In genomic region chr11:70405679-70406395, GRCh38 we compare ENCODE assay signal across 24 cellular contexts. TPM values are rescaled to one million over a fixed set of nuclear protein-coding genes. Genes with fewer than 3 reads are reported as not detected.
DNase-seq lines count a peak whose midpoint lies in the region; ATAC-seq, FAIRE-seq and TF ChIP-seq lines count a peak whose summit lies in the region.
"Had no signal": no experiment of that assay in that cellular context is flagged by ENCODE, and none has a peak within 500 bp of the region (broad histone marks: within the 10 kb centered on the region; RNA-seq: fewer than 3 reads in every experiment).

No MANE protein-coding gene starts in this region.

- H3K27me3 ChIP-seq in H1 (replicated peaks in 1 of 4; ENCODE audit: control insufficient read depth in 3 of 4, extremely low read depth in 1 of 4, insufficient read depth in 3 of 4, low read length in 3 of 4) (no peaks in the 10 kb centered on the region), osteoblast (ENCODE audit: insufficient read depth, low read length) (no peaks in the 10 kb centered on the region)

- H3K79me2 ChIP-seq in H1 (ENCODE audit: control insufficient read depth in 1 of 2, insufficient read depth in 2 of 2, low read length in 2 of 2) (peaks cover 13 to 54% of the 10 kb centered on the region in 2 experiments), osteoblast (ENCODE audit: insufficient read depth, low read length) (peaks cover 92% of the 10 kb centered on the region)

- no peak overlapping the region for H4K5ac ChIP-seq in H1 (ENCODE audit: insufficient read length, low read depth, low read length)

- H2BK12ac ChIP-seq in H1 (ENCODE audit: low read depth, low read length), result no peak overlapping the region

- WGBS in H1 (ENCODE audit: extremely low coverage in 1 of 2, insufficient coverage in 1 of 2, insufficient read length in 1 of 2, insufficient replicate concordance in 2 of 2, low coverage in 1 of 2, low lambda C conversion rate in 2 of 2, missing lambda C conversion rate in 1 of 2), 2 experiments, result 96% methylated on average over 20 of the region's 20 CpGs; no CpG with 5 or more reads in 1 of the 2 experiments

- H2BK5ac ChIP-seq in H1 (ENCODE audit: low read depth, low read length), result 0 out of 2 replicates have a peak overlapping the region, but pooled peaks have one; percentile 24

- H3K9ac ChIP-seq in H1 (replicated peaks in 1 of 4; ENCODE audit: extremely low read depth in 1 of 4, low read depth in 3 of 4, low read length in 3 of 4), result no peak overlapping the region

- no peak overlapping the region for H4K91ac ChIP-seq in H1 (replicated peaks; ENCODE audit: insufficient read length, low read length)

- TF ChIP-seq RAD21 in H1 (IDR thresholded peaks at IDR 0.05 in 1 of 2, conservative IDR thresholded peaks at IDR 0.05 in 1 of 2; ENCODE audit: low read depth in 2 of 2, low read length in 2 of 2), result no peak

- CTCF ChIA-PET in H1 (lab: Charles Lee; ENCODE audit: partially characterized antibody), result interaction anchor here (0.6 to 1.9 kb wide), 3 partner anchors 12 to 312 kb away, joined by 3 to 6 read pairs (median 4); no protein-coding TSS in a partner anchor

- H4K20me1 ChIP-seq in H1 (replicated peaks in 1 of 2; ENCODE audit: control insufficient read depth in 1 of 2, insufficient read depth in 2 of 2, low read length in 2 of 2) (peaks cover 17% of the 10 kb centered on the region in 2 experiments), osteoblast (ENCODE audit: insufficient read depth, low read length) (peaks cover 78% of the 10 kb centered on the region)

- no peak for TF ChIP-seq POLR2A in H1 (IDR thresholded peaks at IDR 0.05; ENCODE audit: control extremely low read depth in 1 of 2, low read depth in 2 of 2, low read length in 2 of 2)

- no peak overlapping the region for H3K23ac ChIP-seq in H1 (ENCODE audit: insufficient read length)

- H3K79me1 ChIP-seq in H1 (ENCODE audit: low read depth, low read length), result peaks cover 9% of the 10 kb centered on the region

- no peak overlapping the region for H2BK15ac ChIP-seq in H1 (ENCODE audit: low read length)

- H3K9me3 ChIP-seq in H1 (ENCODE audit: insufficient read depth in 2 of 2, low read depth in 1 of 2, low read length in 1 of 2) (no peaks in the 10 kb centered on the region), osteoblast (ENCODE audit: low read depth, low read length) (no peaks in the 10 kb centered on the region)
- H3K9me3 ChIP-seq: HAP-1 had no signal

- H2AK5ac ChIP-seq in H1 (ENCODE audit: low read depth, low read length), result no peak overlapping the region

- H3K56ac ChIP-seq in H1 (replicated peaks; ENCODE audit: insufficient read length, low read depth, low read length), result no peak overlapping the region

- H3K36me3 ChIP-seq in H1 (ENCODE audit: control insufficient read depth in 2 of 4, insufficient read depth in 4 of 4, low read length in 3 of 4) (peaks cover 17 to 58% (median 42%) of the 10 kb centered on the region in 4 experiments), osteoblast (ENCODE audit: insufficient read depth, low read length) (peaks cover 63% of the 10 kb centered on the region)

- H3K27ac ChIP-seq in H1 (ENCODE audit: low read depth, low read length) (no peak overlapping the region), osteoblast (ENCODE audit: low read depth, low read length) (no peak overlapping the region)
- H3K27ac ChIP-seq: HL-60, PC-9 had no signal

- no peak overlapping the region for H3K14ac ChIP-seq in H1 (ENCODE audit: insufficient read length)

- H3K4me1 ChIP-seq in H1 (replicated peaks in 1 of 4; ENCODE audit: control insufficient read depth in 3 of 4, insufficient read depth in 4 of 4, low read length in 3 of 4) (0 out of 7 replicates have a peak, but pooled peaks cover 0 to under 1% (median under 1%) of the 10 kb centered on the region in 4 experiments), osteoblast (ENCODE audit: insufficient read depth, low read length) (peaks cover 6% of the 10 kb centered on the region)
- H3K4me1 ChIP-seq: HAP-1 had no signal

- H3K4me2 ChIP-seq in H1 (ENCODE audit: insufficient read depth in 1 of 2, low read depth in 2 of 2, low read length in 2 of 2) (no peak overlapping the region), osteoblast (ENCODE audit: insufficient read depth, low read length) (no peak overlapping the region)
- H3K4me2 ChIP-seq: GM23338, PC-9 had no signal

- H4K8ac ChIP-seq in H1 (ENCODE audit: extremely low read depth, insufficient read depth, low read length), result no peak overlapping the region

- no peak for TF ChIP-seq EP300 in H1 (IDR thresholded peaks at IDR 0.05; ENCODE audit: borderline replicate concordance in 1 of 2, low read depth in 2 of 2, low read length in 2 of 2)

- H2BK20ac ChIP-seq in H1 (ENCODE audit: low read length), result no peak overlapping the region

- no peak overlapping the region for H3K4ac ChIP-seq in H1 (replicated peaks; ENCODE audit: insufficient read length, low read depth, low read length)

- no peak for FAIRE-seq in H1 (lab: Jason Lieb, UNC)
- FAIRE-seq: G401.6 had no signal

- no peak for TF ChIP-seq CTCF in H1 (IDR thresholded peaks at IDR 0.05; ENCODE audit: control extremely low read depth in 1 of 3, insufficient read depth in 1 of 3, low read depth in 1 of 3, low read length in 3 of 3)
- TF ChIP-seq CTCF in osteoblast (IDR thresholded peaks at IDR 0.05; ENCODE audit: extremely low read depth, low read depth, low read length), result no peak

- no peak overlapping the region for H3K18ac ChIP-seq in H1 (ENCODE audit: extremely low read depth, low read length)

- no peak for ATAC-seq in HG03159 (IDR thresholded peaks at IDR 0.05; ENCODE audit: unreplicated experiment)
- no peak for ATAC-seq in GM19023 (IDR thresholded peaks at IDR 0.05; ENCODE audit: unreplicated experiment)
- ATAC-seq: GM23338 had no signal

- H2AFZ ChIP-seq in H1 (ENCODE audit: low read length) (no peak overlapping the region), osteoblast (ENCODE audit: low read length) (no peak overlapping the region)
- H2AFZ ChIP-seq: GM23338, PC-9 had no signal

- no peak overlapping the region for H2BK120ac ChIP-seq in H1 (replicated peaks; ENCODE audit: low read depth, low read length)

- DNase-seq in DMS 273 (lab: John Stamatoyannopoulos, UW; ENCODE audit: unreplicated experiment), result peak; percentile 64
- peak; percentile 3 for DNase-seq in DMS 273 treated with DMSO at 0.1 percent for 48 hours (lab: John Stamatoyannopoulos, UW)
- DNase-seq in H1 (ENCODE audit: low read depth in 1 of 2, low spot score in 2 of 2), result no peak
- peak; percentile 51 for DNase-seq in osteoblast (ENCODE audit: insufficient read length, low spot score, missing footprints)
- DNase-seq in NCI-H1092 treated with DMSO at 0.1 percent for 48 hours (lab: John Stamatoyannopoulos, UW), result no peak
- DNase-seq: Calu3; CD8-positive, alpha-beta memory T cell; DMS53; HFFc6; Karpas-422; NCI-H1105; NCI-H1436 treated with DMSO at 0.1 percent for 48 hours; NCI-H187 treated with DMSO at 0.1 percent for 48 hours; NCI-H526 treated with DMSO at 0.1 percent for 48 hours; PC-9; RPMI8226; SHP77 treated with DMSO at 0.1 percent for 48 hours had no signal

- H3K23me2 ChIP-seq in H1 (ENCODE audit: low read depth, low read length), result no peaks in the 10 kb centered on the region

- POLR2A ChIA-PET in H1 (lab: Charles Lee; ENCODE audit: partially characterized antibody), result no interaction called here

- H3K4me3 ChIP-seq in H1 (ENCODE audit: extremely low read depth in 1 of 4, insufficient read depth in 2 of 4, low read depth in 3 of 4, low read length in 4 of 4), result no peak overlapping the region
- H3K4me3 ChIP-seq in osteoblast (ENCODE audit: insufficient read depth, low read length), result no peak overlapping the region
- H3K4me3 ChIP-seq: GM23338, HAP-1, PC-9 had no signal

TF ChIP-seq in H1, 55 proteins besides CTCF, POLR2A, EP300 and RAD21:
- TF ChIP-seq CBX8 (IDR thresholded peaks at IDR 0.05; ENCODE audit: borderline replicate concordance, low read depth, low read length) (no peak), BCL11A (IDR thresholded peaks at IDR 0.05; ENCODE audit: low read depth in 2 of 2, low read length in 2 of 2) (no peak)

RNA-seq across cellular contexts. Expression of gene CTTN, which starts 7.5 kb away (rescaled TPM):
- total RNA-seq in H1 (2021; fragmentation: NEBNext Ultra II Directional; extraction: Animal tissue kit (Norgen Biotek cat#: 25700)), result 207 and 216 TPM in 2 replicates
- polyA plus RNA-seq in H1 (2011; rRNA removed), result 84.6 and 125 TPM in 2 replicates
- 128 TPM for polyA plus RNA-seq in H1 (2011; cell fraction: cytosol; rRNA removed)
- 425 TPM for polyA plus RNA-seq in H1 (2011; cell fraction: nucleus; rRNA removed)
- 187 to 200 TPM (median 193 TPM) in 4 replicates for polyA plus RNA-seq in H1 (2012, experiment 1 of 2)
- 30.1 TPM for polyA plus RNA-seq in H1 (2012, experiment 2 of 2)
- 117 TPM for polyA plus RNA-seq in H1 (2013, experiment 1 of 2)
- 107 TPM for polyA plus RNA-seq in H1 (2013, experiment 2 of 2)
- polyA minus RNA-seq in H1 (2011; rRNA and poly(A)+ RNA removed), result 145 and 156 TPM in 2 replicates
- polyA minus RNA-seq in H1 (2011; cell fraction: cytosol; rRNA and poly(A)+ RNA removed), result 92.5 TPM
- polyA minus RNA-seq in H1 (2011; cell fraction: nucleus; rRNA and poly(A)+ RNA removed), result 161 TPM
- 426 and 429 TPM in 2 replicates for total RNA-seq in osteoblast
- total RNA-seq: B cell had no signal
- polyA plus RNA-seq: CD8-positive, alpha-beta memory T cell had no signal

Comparison
In these comparisons a context has a peak if more than half of its experiments do, and no peak if none do; other contexts are left out.
1. DNase-seq: peak in DMS 273 (single experiment), DMS 273 treated with DMSO at 0.1 percent for 48 hours (single experiment) and osteoblast (single experiment); none in H1 (0 of 2) and NCI-H1092 treated with DMSO at 0.1 percent for 48 hours (single experiment).